Comparison of ENCODE assay signal across 2 cellular contexts in genomic region chr19:13929956-13930355, GRCh38.
TF ChIP-seq lines count a peak whose summit lies in the region.

No MANE protein-coding gene starts in this region.

TF ChIP-seq in HEK293, 187 proteins besides CTCF, POLR2A, EP300 and RAD21:
- TF ChIP-seq HIC1 (tag by site-specific recombination; IDR thresholded peaks at IDR 0.05), result peak; percentile 43; the same call in 1 of the 2 replicates
- no peak for TF ChIP-seq ZIC2 (tag by site-specific recombination; IDR thresholded peaks at IDR 0.05)

TF ChIP-seq in GM12878, 131 proteins besides CTCF, POLR2A, EP300 and RAD21:
- TF ChIP-seq TCF7 (IDR thresholded peaks at IDR 0.05; ENCODE audit: borderline replicate concordance) (no peak), EZH2 (IDR thresholded peaks at IDR 0.05; ENCODE audit: borderline replicate concordance, control insufficient read depth, low read depth, low read length) (no peak), CREM (IDR thresholded peaks at IDR 0.05; ENCODE audit: low read depth) (no peak), SIX5 (IDR thresholded peaks at IDR 0.05; ENCODE audit: low read depth, low read length, severe bottlenecking) (no peak), STAT1 (conservative IDR thresholded peaks at IDR 0.05) (no peak), ELK1 (IDR thresholded peaks at IDR 0.05; ENCODE audit: low read depth, low read length) (no peak), POU2F2 (IDR thresholded peaks at IDR 0.05; ENCODE audit: borderline replicate concordance, low read depth, low read length) (no peak), FOXM1 (IDR thresholded peaks at IDR 0.05; ENCODE audit: low read depth, low read length) (no peak)
- TF ChIP-seq, protein P1, sequence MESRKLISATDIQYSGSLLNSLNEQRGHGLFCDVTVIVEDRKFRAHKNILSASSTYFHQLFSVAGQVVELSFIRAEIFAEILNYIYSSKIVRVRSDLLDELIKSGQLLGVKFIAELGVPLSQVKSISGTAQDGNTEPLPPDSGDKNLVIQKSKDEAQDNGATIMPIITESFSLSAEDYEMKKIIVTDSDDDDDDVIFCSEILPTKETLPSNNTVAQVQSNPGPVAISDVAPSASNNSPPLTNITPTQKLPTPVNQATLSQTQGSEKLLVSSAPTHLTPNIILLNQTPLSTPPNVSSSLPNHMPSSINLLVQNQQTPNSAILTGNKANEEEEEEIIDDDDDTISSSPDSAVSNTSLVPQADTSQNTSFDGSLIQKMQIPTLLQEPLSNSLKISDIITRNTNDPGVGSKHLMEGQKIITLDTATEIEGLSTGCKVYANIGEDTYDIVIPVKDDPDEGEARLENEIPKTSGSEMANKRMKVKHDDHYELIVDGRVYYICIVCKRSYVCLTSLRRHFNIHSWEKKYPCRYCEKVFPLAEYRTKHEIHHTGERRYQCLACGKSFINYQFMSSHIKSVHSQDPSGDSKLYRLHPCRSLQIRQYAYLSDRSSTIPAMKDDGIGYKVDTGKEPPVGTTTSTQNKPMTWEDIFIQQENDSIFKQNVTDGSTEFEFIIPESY (IDR thresholded peaks at IDR 0.05), result no peak
- TF ChIP-seq, protein P2, sequence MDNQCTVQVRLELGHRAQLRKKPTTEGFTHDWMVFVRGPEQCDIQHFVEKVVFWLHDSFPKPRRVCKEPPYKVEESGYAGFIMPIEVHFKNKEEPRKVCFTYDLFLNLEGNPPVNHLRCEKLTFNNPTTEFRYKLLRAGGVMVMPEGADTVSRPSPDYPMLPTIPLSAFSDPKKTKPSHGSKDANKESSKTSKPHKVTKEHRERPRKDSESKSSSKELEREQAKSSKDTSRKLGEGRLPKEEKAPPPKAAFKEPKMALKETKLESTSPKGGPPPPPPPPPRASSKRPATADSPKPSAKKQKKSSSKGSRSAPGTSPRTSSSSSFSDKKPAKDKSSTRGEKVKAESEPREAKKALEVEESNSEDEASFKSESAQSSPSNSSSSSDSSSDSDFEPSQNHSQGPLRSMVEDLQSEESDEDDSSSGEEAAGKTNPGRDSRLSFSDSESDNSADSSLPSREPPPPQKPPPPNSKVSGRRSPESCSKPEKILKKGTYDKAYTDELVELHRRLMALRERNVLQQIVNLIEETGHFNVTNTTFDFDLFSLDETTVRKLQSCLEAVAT (IDR thresholded peaks at IDR 0.05), result no peak
- TF ChIP-seq, protein P3, sequence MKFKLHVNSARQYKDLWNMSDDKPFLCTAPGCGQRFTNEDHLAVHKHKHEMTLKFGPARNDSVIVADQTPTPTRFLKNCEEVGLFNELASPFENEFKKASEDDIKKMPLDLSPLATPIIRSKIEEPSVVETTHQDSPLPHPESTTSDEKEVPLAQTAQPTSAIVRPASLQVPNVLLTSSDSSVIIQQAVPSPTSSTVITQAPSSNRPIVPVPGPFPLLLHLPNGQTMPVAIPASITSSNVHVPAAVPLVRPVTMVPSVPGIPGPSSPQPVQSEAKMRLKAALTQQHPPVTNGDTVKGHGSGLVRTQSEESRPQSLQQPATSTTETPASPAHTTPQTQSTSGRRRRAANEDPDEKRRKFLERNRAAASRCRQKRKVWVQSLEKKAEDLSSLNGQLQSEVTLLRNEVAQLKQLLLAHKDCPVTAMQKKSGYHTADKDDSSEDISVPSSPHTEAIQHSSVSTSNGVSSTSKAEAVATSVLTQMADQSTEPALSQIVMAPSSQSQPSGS (IDR thresholded peaks at IDR 0.05; ENCODE audit: low read length), result no peak
- TF ChIP-seq, protein P4, sequence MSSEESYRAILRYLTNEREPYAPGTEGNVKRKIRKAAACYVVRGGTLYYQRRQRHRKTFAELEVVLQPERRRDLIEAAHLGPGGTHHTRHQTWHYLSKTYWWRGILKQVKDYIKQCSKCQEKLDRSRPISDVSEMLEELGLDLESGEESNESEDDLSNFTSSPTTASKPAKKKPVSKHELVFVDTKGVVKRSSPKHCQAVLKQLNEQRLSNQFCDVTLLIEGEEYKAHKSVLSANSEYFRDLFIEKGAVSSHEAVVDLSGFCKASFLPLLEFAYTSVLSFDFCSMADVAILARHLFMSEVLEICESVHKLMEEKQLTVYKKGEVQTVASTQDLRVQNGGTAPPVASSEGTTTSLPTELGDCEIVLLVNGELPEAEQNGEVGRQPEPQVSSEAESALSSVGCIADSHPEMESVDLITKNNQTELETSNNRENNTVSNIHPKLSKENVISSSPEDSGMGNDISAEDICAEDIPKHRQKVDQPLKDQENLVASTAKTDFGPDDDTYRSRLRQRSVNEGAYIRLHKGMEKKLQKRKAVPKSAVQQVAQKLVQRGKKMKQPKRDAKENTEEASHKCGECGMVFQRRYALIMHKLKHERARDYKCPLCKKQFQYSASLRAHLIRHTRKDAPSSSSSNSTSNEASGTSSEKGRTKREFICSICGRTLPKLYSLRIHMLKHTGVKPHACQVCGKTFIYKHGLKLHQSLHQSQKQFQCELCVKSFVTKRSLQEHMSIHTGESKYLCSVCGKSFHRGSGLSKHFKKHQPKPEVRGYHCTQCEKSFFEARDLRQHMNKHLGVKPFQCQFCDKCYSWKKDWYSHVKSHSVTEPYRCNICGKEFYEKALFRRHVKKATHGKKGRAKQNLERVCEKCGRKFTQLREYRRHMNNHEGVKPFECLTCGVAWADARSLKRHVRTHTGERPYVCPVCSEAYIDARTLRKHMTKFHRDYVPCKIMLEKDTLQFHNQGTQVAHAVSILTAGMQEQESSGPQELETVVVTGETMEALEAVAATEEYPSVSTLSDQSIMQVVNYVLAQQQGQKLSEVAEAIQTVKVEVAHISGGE (CRISPR knock-in tag; IDR thresholded peaks at IDR 0.05), result no peak
